8 cellular contexts compared by ENCODE assay signal in the genomic region with DNA sequence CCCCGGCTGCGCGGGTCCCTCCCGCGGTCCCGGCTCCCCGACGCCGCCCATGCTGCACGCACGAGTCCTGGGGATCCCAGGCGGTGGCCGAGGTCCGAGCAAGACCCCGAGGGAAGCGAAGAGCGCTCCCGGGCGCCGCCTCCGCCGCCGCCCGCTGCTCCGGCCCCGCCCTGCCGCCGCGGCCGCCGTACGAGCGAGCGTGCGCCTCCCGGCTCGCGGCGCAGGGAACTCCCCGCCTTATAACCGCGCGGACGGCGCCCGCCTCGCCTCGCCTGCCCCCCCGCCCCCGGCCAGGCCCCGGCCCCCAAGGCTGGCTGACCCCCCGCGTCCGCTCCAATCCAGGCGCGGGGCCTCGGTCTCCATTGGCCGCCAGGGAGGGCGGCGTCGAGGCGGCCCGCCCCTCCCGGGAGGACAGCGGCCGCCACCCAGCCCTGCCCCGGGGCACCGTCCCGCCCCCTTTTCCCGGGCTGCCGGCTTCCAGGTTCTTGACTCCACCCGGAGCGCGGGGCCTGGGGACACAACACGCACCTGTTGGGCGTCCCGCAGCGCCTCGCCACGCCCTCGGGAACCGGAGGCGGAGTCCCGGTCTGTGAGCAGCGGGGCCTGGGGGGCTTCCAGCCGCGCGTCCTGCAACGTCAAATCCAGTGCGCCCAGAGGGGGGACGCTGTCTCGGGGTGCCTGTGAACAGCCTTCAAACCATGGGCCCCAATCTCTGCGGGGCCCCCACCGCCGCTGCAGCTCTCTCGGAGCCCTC.
A peak's percentile ranks its signal among the peaks of the same experiment; 100 is the strongest.
DNase-seq lines count a peak whose midpoint lies in the region; ATAC-seq and TF ChIP-seq lines count a peak whose summit lies in the region.

A gene with protein sequence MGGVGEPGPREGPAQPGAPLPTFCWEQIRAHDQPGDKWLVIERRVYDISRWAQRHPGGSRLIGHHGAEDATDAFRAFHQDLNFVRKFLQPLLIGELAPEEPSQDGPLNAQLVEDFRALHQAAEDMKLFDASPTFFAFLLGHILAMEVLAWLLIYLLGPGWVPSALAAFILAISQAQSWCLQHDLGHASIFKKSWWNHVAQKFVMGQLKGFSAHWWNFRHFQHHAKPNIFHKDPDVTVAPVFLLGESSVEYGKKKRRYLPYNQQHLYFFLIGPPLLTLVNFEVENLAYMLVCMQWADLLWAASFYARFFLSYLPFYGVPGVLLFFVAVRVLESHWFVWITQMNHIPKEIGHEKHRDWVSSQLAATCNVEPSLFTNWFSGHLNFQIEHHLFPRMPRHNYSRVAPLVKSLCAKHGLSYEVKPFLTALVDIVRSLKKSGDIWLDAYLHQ (minus strand): TSS at position 215 of the 754 bp plus-strand sequence. CDS start 164 bp downstream, at position 51.

- TF ChIP-seq CTCF in coronary artery (IDR thresholded peaks at IDR 0.05) = no peak

- peak within 1 kb of the TSS; percentile 99 for H3K4me3 ChIP-seq in coronary artery

- H3K27ac ChIP-seq in coronary artery = peak within 1 kb of the TSS; percentile 97 to 100

- ATAC-seq in HG03025 (IDR thresholded peaks at IDR 0.05; ENCODE audit: low FRiP score, unreplicated experiment) = peak; percentile 51

- DNase-seq in NCI-H1436 (lab: John Stamatoyannopoulos, UW) (peak; percentile 65), NCI-H1436 treated with DMSO at 0.1 percent for 48 hours (lab: John Stamatoyannopoulos, UW) (no peak), NCI-H2227 (lab: John Stamatoyannopoulos, UW; ENCODE audit: unreplicated experiment) (peak; percentile 93), coronary artery (ENCODE audit: low spot score) (peak; percentile 95), kidney tubule cell (ENCODE audit: low spot score) (peak; percentile 90)
- peak; percentile 54 for DNase-seq in activated CD4-positive, alpha-beta T cell treated with anti-CD3 and anti-CD28 coated beads for 48 hours
- DNase-seq in stimulated activated CD4-positive, alpha-beta T cell treated with anti-CD3 and anti-CD28 coated beads, Interleukin-15, amount 100 ng/mL, for 24 hours = peak; percentile 80
